Comparison of ENCODE assay signal across 1 cellular context in genomic region chr11:3920148-3920852, GRCh38.
TF ChIP-seq lines count a peak whose summit lies in the region.

No MANE protein-coding gene starts in this region.

TF ChIP-seq in K562, 482 proteins besides CTCF, POLR2A, EP300 and RAD21 (continued from another document):
- TF ChIP-seq ZNF592 (IDR thresholded peaks at IDR 0.05) (0 out of 2 replicates have a peak, but pooled peaks have one; percentile 60), ZNF589 (CRISPR knock-in tag; IDR thresholded peaks at IDR 0.05; ENCODE audit: low read depth) (peak; percentile 77; the same call in 1 of the 2 replicates), ATF7 (IDR thresholded peaks at IDR 0.05) (peak; percentile 87), ZNF75A (CRISPR knock-in tag; IDR thresholded peaks at IDR 0.05) (no peak), TBL1XR1 (IDR thresholded peaks at IDR 0.05; ENCODE audit: low read length in 2 of 2) (peak in 1 of 2 experiments; percentile 61; a peak in 1 of 4 replicates), NR2C2 (CRISPR knock-in tag; IDR thresholded peaks at IDR 0.05) (no peak), NR2C2 (tag; IDR thresholded peaks at IDR 0.05) (peak; percentile 46; the same call in 1 of the 2 replicates), NCOA1 (IDR thresholded peaks at IDR 0.05; ENCODE audit: low read depth) (peak; percentile 40; the same call in 1 of the 2 replicates)
TF ChIP-seq in K562: peak in this region for 79.
